ENCODE assay signal across 11 cellular contexts in the genomic region with DNA sequence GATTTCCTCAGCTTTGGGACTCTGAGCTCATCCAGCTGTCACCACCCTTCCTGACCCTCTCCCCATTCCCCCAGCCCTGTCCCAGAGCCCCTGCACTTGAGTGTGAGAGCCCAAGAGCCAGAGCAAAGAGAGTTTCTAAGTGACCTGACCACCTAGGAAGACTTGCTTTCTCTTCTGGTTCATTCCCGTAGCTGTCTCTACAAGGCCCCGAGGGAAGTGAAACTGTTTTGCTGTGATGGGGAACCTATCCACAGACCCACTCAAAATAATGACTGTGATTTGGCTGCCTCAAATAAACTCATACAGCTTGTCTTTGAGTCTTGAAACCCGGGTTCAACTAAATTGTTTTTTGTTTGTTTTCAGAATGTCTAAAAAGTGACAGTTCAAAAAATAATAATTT.
DNase-seq lines count a peak whose midpoint lies in the region; ATAC-seq and TF ChIP-seq lines count a peak whose summit lies in the region.
"Had no signal": no experiment of that assay in that cellular context is flagged by ENCODE, and none has a peak within 500 bp of the region (broad histone marks: within the 10 kb centered on the region; RNA-seq: fewer than 3 reads in every experiment).

No MANE protein-coding gene starts in this region.

- BruUV-seq in OCI-LY7 (replicated peaks; lab: Mats Ljungman, UMichigan) = no TSS peak

- H3K9me3 ChIP-seq in OCI-LY7 (ENCODE audit: low read length) (no peaks in the 10 kb centered on the region), breast epithelium (no peaks in the 10 kb centered on the region)

- H3K27ac ChIP-seq in OCI-LY7 (ENCODE audit: low read depth, low read length, poor library complexity, severe bottlenecking) (no peak overlapping the region), breast epithelium (no peak overlapping the region), GM23338 (ENCODE audit: low read depth) (no peak overlapping the region)

- no peak overlapping the region for H3K27ac Mint-ChIP-seq in GM23338

- H3K4me1 ChIP-seq in OCI-LY7 (ENCODE audit: insufficient read depth, low read length, poor library complexity, severe bottlenecking) (peaks cover 9% of the 10 kb centered on the region), breast epithelium (no peaks in the 10 kb centered on the region), GM23338 (ENCODE audit: insufficient read depth) (peaks cover 35% of the 10 kb centered on the region)

- no peak overlapping the region for H3K4me3 Mint-ChIP-seq in GM23338

- H4K20me1 ChIP-seq in OCI-LY7 (ENCODE audit: insufficient read depth, low read length) = no peaks in the 10 kb centered on the region
- no peaks in the 10 kb centered on the region for H4K20me1 ChIP-seq in GM23338 (replicated peaks; ENCODE audit: insufficient read depth)

- no peaks in the 10 kb centered on the region for H3K79me2 ChIP-seq in OCI-LY7 (ENCODE audit: insufficient read depth, low read depth, low read length)
- H3K79me2 ChIP-seq in GM23338 (replicated peaks; ENCODE audit: insufficient read depth) = no peaks in the 10 kb centered on the region

- no peak for TF ChIP-seq POLR2A in breast epithelium (IDR thresholded peaks at IDR 0.05)

- H2AFZ ChIP-seq in OCI-LY7 (ENCODE audit: low read length) (no peak overlapping the region), GM23338 (no peak overlapping the region)

- H3F3A ChIP-seq in GM23338 (replicated peaks; ENCODE audit: low read depth) = no peaks in the 10 kb centered on the region

- H3K36me3 Mint-ChIP-seq in GM23338 (ENCODE audit: low read depth) = peaks cover 22% of the 10 kb centered on the region

- POLR2A ChIA-PET in OCI-LY7 (lab: Charles Lee) = no interaction called here

- CTCF ChIA-PET in OCI-LY7 (lab: Charles Lee; ENCODE audit: unreplicated experiment) = no interaction called here

- H3K9me3 Mint-ChIP-seq in GM23338 = no peaks in the 10 kb centered on the region

- H3K27me3 ChIP-seq in breast epithelium (no peaks in the 10 kb centered on the region), GM23338 (ENCODE audit: insufficient read depth) (no peaks in the 10 kb centered on the region)

- peak; percentile 34 for DNase-seq in OCI-LY7 (ENCODE audit: low spot score)
- no peak for DNase-seq in globus pallidus (ENCODE audit: low spot score)
- no peak for DNase-seq in breast epithelium (ENCODE audit: low spot score in 2 of 2)
- no peak for DNase-seq in NCI-H2171 treated with DMSO at 0.1 percent for 48 hours (lab: John Stamatoyannopoulos, UW)
- no peak for DNase-seq in GM23338 (ENCODE audit: low spot score)
- DNase-seq: cerebellar nuclear complex, NCI-H1092 treated with DMSO at 0.1 percent for 48 hours, occipital lobe had no signal

- peaks cover 45% of the 10 kb centered on the region for H3K4me1 Mint-ChIP-seq in GM23338

- peaks cover 5% of the 10 kb centered on the region for H3K27me3 Mint-ChIP-seq in GM23338 (ENCODE audit: insufficient read depth, low read depth, poor library complexity)

- peak overlapping the region; percentile 20; the same call in 1 of the 2 replicates for H3K4me2 ChIP-seq in OCI-LY7 (ENCODE audit: low read length)
- no peak overlapping the region for H3K4me2 ChIP-seq in GM23338

- intact Hi-C loops in OCI-LY7 (cut with micrococcal nuclease; ENCODE audit: unreplicated experiment) = no loop called here
- intact Hi-C loops in breast epithelium (cut with DNase I; ENCODE audit: low total_unique reads) = no loop called here

- H3K36me3 ChIP-seq in OCI-LY7 (ENCODE audit: insufficient read depth, low read length) (no peaks in the 10 kb centered on the region), breast epithelium (no peaks in the 10 kb centered on the region), GM23338 (ENCODE audit: insufficient read depth) (peaks cover 8% of the 10 kb centered on the region)

- no peak for TF ChIP-seq CTCF in OCI-LY7 (conservative IDR thresholded peaks at IDR 0.05; ENCODE audit: low read length)
- no peak for TF ChIP-seq CTCF in breast epithelium (IDR thresholded peaks at IDR 0.05)
- no peak for TF ChIP-seq CTCF in GM23338 (conservative IDR thresholded peaks at IDR 0.05; ENCODE audit: low read depth in 2 of 2)

- H3K9me2 ChIP-seq in OCI-LY7 (ENCODE audit: insufficient read depth, low read length) (no peaks in the 10 kb centered on the region), GM23338 (ENCODE audit: insufficient read depth) (no peaks in the 10 kb centered on the region)

- no peak overlapping the region for H3K4me3 ChIP-seq in OCI-LY7 (ENCODE audit: low read depth, low read length, poor library complexity, severe bottlenecking)
- H3K4me3 ChIP-seq in breast epithelium = no peak overlapping the region
- H3K4me3 ChIP-seq in GM23338 = no peak overlapping the region

- peak; percentile 80 for ATAC-seq in GM18508 (IDR thresholded peaks at IDR 0.05; ENCODE audit: insufficient read depth, unreplicated experiment)
- peak; percentile 85 for ATAC-seq in GM21423 (IDR thresholded peaks at IDR 0.05; ENCODE audit: unreplicated experiment)
- ATAC-seq in HG03103 (IDR thresholded peaks at IDR 0.05; ENCODE audit: low read depth, unreplicated experiment) = peak; percentile 83
- no peak for ATAC-seq in GM23338

TF ChIP-seq in GM23338, 12 proteins besides CTCF, POLR2A, EP300 and RAD21:
- no peak for TF ChIP-seq EZH2phosphoT487 (IDR thresholded peaks at IDR 0.05; ENCODE audit: unreplicated experiment)
- TF ChIP-seq JUNB (IDR thresholded peaks at IDR 0.05; ENCODE audit: unreplicated experiment) = no peak
